Comparison of ENCODE assay signal across 7 cellular contexts in the genomic region with DNA sequence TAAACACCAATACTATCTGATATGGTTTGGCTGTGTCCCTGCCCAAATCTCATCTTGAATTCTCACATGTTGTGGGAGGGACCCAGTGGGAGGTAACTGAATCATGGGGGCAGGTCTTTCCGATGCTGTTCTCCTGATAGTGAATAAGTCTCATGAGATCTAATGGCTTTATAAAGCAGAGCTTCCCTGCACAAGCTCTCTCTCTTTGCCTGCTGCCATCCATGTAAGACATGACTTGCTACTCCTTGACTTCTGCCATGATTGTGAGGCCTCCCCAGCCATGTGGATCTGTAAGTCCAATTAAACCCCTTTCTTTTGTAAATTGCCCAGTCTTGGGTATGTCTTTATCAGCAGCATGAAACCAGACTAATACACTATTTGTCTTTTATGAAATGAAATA. TPM values are rescaled to one million over a fixed set of nuclear protein-coding genes. Genes with fewer than 3 reads are reported as not detected.
"Had no signal": no experiment of that assay in that cellular context is flagged by ENCODE, and none has a peak within 500 bp of the region (broad histone marks: within the 10 kb centered on the region; RNA-seq: fewer than 3 reads in every experiment).

No MANE protein-coding gene starts in this region.

RNA-seq across cellular contexts. Expression of a gene that starts 9.3 kb away (rescaled TPM):
- total RNA-seq: PC-3, PC-9, Peyer's patch, Right ventricle myocardium inferior, Right ventricle myocardium superior, RPMI7951 had no signal
- polyA plus RNA-seq: SK-N-SH had no signal
